ENCODE assay signal across 18 cellular contexts in genomic region chr10:16481052-16481728, GRCh38. TPM values are rescaled to one million over a fixed set of nuclear protein-coding genes. Genes with fewer than 3 reads are reported as not detected.
"Had no signal": no experiment of that assay in that cellular context is flagged by ENCODE, and none has a peak within 500 bp of the region (broad histone marks: within the 10 kb centered on the region; RNA-seq: fewer than 3 reads in every experiment).

No MANE protein-coding gene starts in this region.

- H3K36me3 ChIP-seq: colonic mucosa, uterus had no signal

- H3K27ac ChIP-seq: colonic mucosa, gastroesophageal sphincter, parathyroid adenoma, right atrium auricular region, uterus had no signal

- DNase-seq: activated CD4-positive, alpha-beta memory T cell treated with anti-CD3 and anti-CD28 coated beads, Interleukin-2, amount 10 ng/mL, durations not matched to agents 7 days and 5 days; activated CD8-positive, alpha-beta memory T cell treated with anti-CD3 and anti-CD28 coated beads, Interleukin-2, amount 50 U/mL, for 48 hours; activated naive CD4-positive, alpha-beta T cell; activated naive CD8-positive, alpha-beta T cell treated with anti-CD3 and anti-CD28 coated beads, Interleukin-2, amount 50 U/mL, for 24 hours; colonic mucosa; effector CD4-positive, alpha-beta T cell; hippocampal formation; mesenchymal stem cell; small intestine; uterus had no signal

- H3K4me3 ChIP-seq: colonic mucosa, gastroesophageal sphincter, right atrium auricular region, uterus had no signal

- H3K79me2 ChIP-seq: parathyroid adenoma had no signal

- ATAC-seq: activated naive CD8-positive, alpha-beta T cell treated with anti-CD3 and anti-CD28 coated beads, Interleukin-2, amount 50 U/mL, for 24 hours; gastroesophageal sphincter; left lobe of liver had no signal

- H3K4me1 ChIP-seq: colonic mucosa, gastroesophageal sphincter, parathyroid adenoma, right atrium auricular region, uterus had no signal

- H3K27me3 ChIP-seq: colonic mucosa, gastroesophageal sphincter, right atrium auricular region, uterus had no signal

- H3K9ac ChIP-seq: parathyroid adenoma had no signal

- H3K9me3 ChIP-seq: colonic mucosa, gastroesophageal sphincter, right atrium auricular region, uterus had no signal

- H2AFZ ChIP-seq: parathyroid adenoma had no signal

- FAIRE-seq: endothelial cell of umbilical vein, small intestine had no signal

RNA-seq across cellular contexts. Expression of gene C1QL3, which starts 40.5 kb away (rescaled TPM):
- total RNA-seq: activated T-helper 1 cell treated with anti-CD3 and anti-CD28 coated beads, Interleukin-12 subunit alpha, Interleukin-12 subunit beta, Interleukin-2, Interleukin-4 antibody, amounts not matched to agents 30 ng/mL and 10 ng/mL and 1 ng/mL, durations not matched to agents 14 hours and 24 hours and 36 hours; cardiac septum; colonic mucosa; endothelial cell of umbilical vein; left lobe of liver; right atrium auricular region; uterus had no signal
- polyA plus RNA-seq: endothelial cell of umbilical vein, fibroblast of lung had no signal
